28 cellular contexts compared by ENCODE assay signal in genomic region chr6:50889912-50890311, GRCh38.
"Had no signal": no experiment of that assay in that cellular context is flagged by ENCODE, and none has a peak within 500 bp of the region (broad histone marks: within the 10 kb centered on the region; RNA-seq: fewer than 3 reads in every experiment).

No MANE protein-coding gene starts in this region.

- H3K79me2 ChIP-seq: parathyroid adenoma had no signal

- H3K4me1 Mint-ChIP-seq: naive thymus-derived CD8-positive, alpha-beta T cell; nephron; neural crest cell; stimulated activated memory B cell treated with anti-CD40 and anti-IgM and Interleukin-4, amounts not matched to agents 10 μg/mL and 1 μg/mL and 100 μg/mL, for 72 hours; stimulated activated naive CD8-positive, alpha-beta T cell treated with anti-CD3 and anti-CD28 coated beads, Interleukin-15, amount 100 ng/mL, for 72 hours had no signal

- ATAC-seq: left cardiac atrium; left lung; lower lobe of right lung; naive thymus-derived CD8-positive, alpha-beta T cell; psoas muscle; stimulated activated memory B cell treated with anti-CD40 and anti-IgM and Interleukin-4, amounts not matched to agents 10 μg/mL and 1 μg/mL and 100 μg/mL, for 72 hours; stimulated activated naive CD8-positive, alpha-beta T cell treated with anti-CD3 and anti-CD28 coated beads, Interleukin-15, amount 100 ng/mL, for 72 hours had no signal

- H3K36me3 ChIP-seq: left lung, lower lobe of right lung, neutrophil, right atrium auricular region, right lobe of liver, tibial nerve, vagina had no signal

- H3K9me3 Mint-ChIP-seq: neural crest cell; stimulated activated naive CD8-positive, alpha-beta T cell treated with anti-CD3 and anti-CD28 coated beads, Interleukin-15, amount 100 ng/mL, for 72 hours; type B pancreatic cell had no signal

- H2AFZ ChIP-seq: parathyroid adenoma had no signal

- H3K9me3 ChIP-seq: left lung, lower lobe of right lung, neutrophil, psoas muscle, right atrium auricular region, right lobe of liver, vagina had no signal

- H3K27me3 Mint-ChIP-seq: naive thymus-derived CD8-positive, alpha-beta T cell; stimulated activated memory B cell treated with anti-CD40 and anti-IgM and Interleukin-4, amounts not matched to agents 10 μg/mL and 1 μg/mL and 100 μg/mL, for 72 hours; stimulated activated naive CD8-positive, alpha-beta T cell treated with anti-CD3 and anti-CD28 coated beads, Interleukin-15, amount 100 ng/mL, for 72 hours had no signal

- H3K4me3 Mint-ChIP-seq: naive thymus-derived CD8-positive, alpha-beta T cell; nephron; neural crest cell; stimulated activated memory B cell treated with anti-CD40 and anti-IgM and Interleukin-4, amounts not matched to agents 10 μg/mL and 1 μg/mL and 100 μg/mL, for 72 hours; stimulated activated naive CD8-positive, alpha-beta T cell treated with anti-CD3 and anti-CD28 coated beads, Interleukin-15, amount 100 ng/mL, for 72 hours; type B pancreatic cell had no signal

- H3K36me3 Mint-ChIP-seq: stimulated activated memory B cell treated with anti-CD40 and anti-IgM and Interleukin-4, amounts not matched to agents 10 μg/mL and 1 μg/mL and 100 μg/mL, for 72 hours; type B pancreatic cell had no signal

- DNase-seq: hippocampal formation; kidney glomerular epithelial cell; left cardiac atrium; left lung; lower lobe of right lung; mammary epithelial cell; mesenchymal stem cell; naive thymus-derived CD8-positive, alpha-beta T cell; occipital lobe; psoas muscle; right lobe of liver; stimulated activated CD4-positive, alpha-beta T cell treated with anti-CD3 and anti-CD28 coated beads, Interleukin-1b, Interleukin-23, amount 100 ng/mL, for 48 hours; stimulated activated CD4-positive, alpha-beta T cell treated with anti-CD3 and anti-CD28 coated beads, Interleukin-2, amount 100 ng/mL, for 48 hours; stimulated activated CD4-positive, alpha-beta T cell treated with anti-CD3 and anti-CD28 coated beads, Interleukin-4, amount 100 ng/mL, for 4 hours; stimulated activated CD8-positive, alpha-beta memory T cell treated with anti-CD3 and anti-CD28 coated beads, Interleukin-4, amount 100 ng/mL, for 48 hours; stimulated activated naive CD4-positive, alpha-beta T cell treated with Interleukin-2 at 50 U/mL for 16 hours; stimulated activated naive CD8-positive, alpha-beta T cell treated with anti-CD3 and anti-CD28 coated beads, Interleukin-15, amount 100 ng/mL, for 72 hours; substantia nigra had no signal

- H3K27ac Mint-ChIP-seq: naive thymus-derived CD8-positive, alpha-beta T cell; nephron; stimulated activated memory B cell treated with anti-CD40 and anti-IgM and Interleukin-4, amounts not matched to agents 10 μg/mL and 1 μg/mL and 100 μg/mL, for 72 hours; stimulated activated naive CD8-positive, alpha-beta T cell treated with anti-CD3 and anti-CD28 coated beads, Interleukin-15, amount 100 ng/mL, for 72 hours; type B pancreatic cell had no signal

- H3K27ac ChIP-seq: left lung, lower lobe of right lung, neutrophil, parathyroid adenoma, psoas muscle, right atrium auricular region, right lobe of liver, tibial nerve, vagina had no signal

- H3K4me1 ChIP-seq: left lung, lower lobe of right lung, parathyroid adenoma, psoas muscle, right atrium auricular region, right lobe of liver, vagina had no signal

- H3K9ac ChIP-seq: parathyroid adenoma had no signal

- H3K4me3 ChIP-seq: left lung, lower lobe of right lung, psoas muscle, right atrium auricular region, right lobe of liver, smooth muscle cell, tibial nerve, vagina had no signal

- H3K27me3 ChIP-seq: left lung, neutrophil, right atrium auricular region, right lobe of liver, tibial nerve, vagina had no signal
